Comparison of ENCODE assay signal across 1 cellular context in genomic region chr1:243943671-243944428, GRCh38.
TF ChIP-seq lines count a peak whose summit lies in the region.

No MANE protein-coding gene starts in this region.

TF ChIP-seq in IMR-90, 13 proteins besides CTCF, POLR2A, EP300 and RAD21:
- no peak for TF ChIP-seq USF2 (IDR thresholded peaks at IDR 0.05; ENCODE audit: low read depth, low read length)
TF ChIP-seq in IMR-90: peak in this region for 0.
